5 cellular contexts compared by ENCODE assay signal in the genomic region with DNA sequence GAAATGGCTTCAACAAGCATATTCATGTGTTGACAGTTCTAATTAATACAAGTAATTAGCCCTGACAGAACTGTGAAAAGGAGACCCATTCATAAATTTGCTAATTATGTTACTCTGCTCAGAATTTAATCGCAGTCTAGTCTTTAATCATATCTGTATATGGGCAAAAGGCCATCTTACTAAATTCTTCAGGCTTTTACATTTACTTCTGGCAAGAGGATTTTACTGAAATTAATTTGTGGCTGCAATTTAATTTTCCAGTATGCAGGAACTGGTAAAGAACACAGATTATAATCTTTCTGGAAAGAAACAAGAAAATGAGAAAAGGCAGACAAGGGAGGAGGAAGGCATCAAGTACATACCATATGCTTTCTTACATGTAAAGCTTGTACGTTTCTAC.
"Had no signal": no experiment of that assay in that cellular context is flagged by ENCODE, and none has a peak within 500 bp of the region (broad histone marks: within the 10 kb centered on the region; RNA-seq: fewer than 3 reads in every experiment).

No MANE protein-coding gene starts in this region.

- H3K27ac ChIP-seq: HL-60 had no signal

- H3K4me3 Mint-ChIP-seq: IgD-negative memory B cell had no signal

- DNase-seq: IMR-90 had no signal

- H3K27me3 Mint-ChIP-seq: IgD-negative memory B cell had no signal

- H3K4me3 ChIP-seq: K562 had no signal

- H3K4me1 Mint-ChIP-seq: IgD-negative memory B cell had no signal

- ATAC-seq: HepG2, K562 had no signal
